Comparison of ENCODE assay signal across 8 cellular contexts in genomic region chr5:134758176-134758503, GRCh38. TPM values are rescaled to one million over a fixed set of nuclear protein-coding genes. Genes with fewer than 3 reads are reported as not detected.
A peak's percentile ranks its signal among the peaks of the same experiment; 100 is the strongest.
DNase-seq lines count a peak whose midpoint lies in the region; ATAC-seq and TF ChIP-seq lines count a peak whose summit lies in the region.

No MANE protein-coding gene starts in this region.

- peak overlapping the region; percentile 95 for H3K27ac Mint-ChIP-seq in T-helper 1 cell treated with Interleukin-12 subunit alpha and Interleukin-12 subunit beta and Interleukin-4 antibody, amounts not matched to agents 30 μg/mL and 1 μg/mL, for 36 hours
- H3K27ac Mint-ChIP-seq in glutamatergic neuron (ENCODE audit: unreplicated experiment) = peak overlapping the region; percentile 69

- no peak overlapping the region for H3K27ac ChIP-seq in SK-N-MC
- H3K27ac ChIP-seq in skin epidermis = peak overlapping the region in 14 of 21 experiments; percentile 66 to 91 (median 79)

- peak overlapping the region; percentile 79 for H3K4me3 ChIP-seq in SK-N-MC
- H3K4me3 ChIP-seq in skin epidermis = peak overlapping the region; percentile 88 to 99 (median 97)

- peaks cover 8% of the 10 kb centered on the region for H3K36me3 Mint-ChIP-seq in T-helper 1 cell treated with Interleukin-12 subunit alpha and Interleukin-12 subunit beta and Interleukin-4 antibody, amounts not matched to agents 30 μg/mL and 1 μg/mL, for 36 hours (ENCODE audit: low read depth)
- H3K36me3 Mint-ChIP-seq in glutamatergic neuron (ENCODE audit: unreplicated experiment) = no peaks in the 10 kb centered on the region

- peaks cover 18% of the 10 kb centered on the region for H3K4me1 Mint-ChIP-seq in T-helper 1 cell treated with Interleukin-12 subunit alpha and Interleukin-12 subunit beta and Interleukin-4 antibody, amounts not matched to agents 30 μg/mL and 1 μg/mL, for 36 hours (ENCODE audit: low read depth)
- H3K4me1 Mint-ChIP-seq in glutamatergic neuron (ENCODE audit: low read depth, unreplicated experiment) = peaks cover 10% of the 10 kb centered on the region

- no peaks in the 10 kb centered on the region for H3K27me3 Mint-ChIP-seq in T-helper 1 cell treated with Interleukin-12 subunit alpha and Interleukin-12 subunit beta and Interleukin-4 antibody, amounts not matched to agents 30 μg/mL and 1 μg/mL, for 36 hours (ENCODE audit: low read depth)
- no peaks in the 10 kb centered on the region for H3K27me3 Mint-ChIP-seq in glutamatergic neuron (ENCODE audit: unreplicated experiment)

- H3K4me3 Mint-ChIP-seq in T-helper 1 cell treated with Interleukin-12 subunit alpha and Interleukin-12 subunit beta and Interleukin-4 antibody, amounts not matched to agents 30 μg/mL and 1 μg/mL, for 36 hours = peak overlapping the region; percentile 99
- H3K4me3 Mint-ChIP-seq in glutamatergic neuron (ENCODE audit: unreplicated experiment) = peak overlapping the region; percentile 99

- no peaks in the 10 kb centered on the region for H3K9me3 Mint-ChIP-seq in T-helper 1 cell treated with Interleukin-12 subunit alpha and Interleukin-12 subunit beta and Interleukin-4 antibody, amounts not matched to agents 30 μg/mL and 1 μg/mL, for 36 hours
- H3K9me3 Mint-ChIP-seq in glutamatergic neuron (ENCODE audit: unreplicated experiment) = no peaks in the 10 kb centered on the region

- ATAC-seq in GM19452 (IDR thresholded peaks at IDR 0.05; ENCODE audit: unreplicated experiment) = no peak
- ATAC-seq in HG03571 (IDR thresholded peaks at IDR 0.05; ENCODE audit: unreplicated experiment) = no peak

- peaks cover 6% of the 10 kb centered on the region for H3K36me3 ChIP-seq in SK-N-MC (ENCODE audit: insufficient read depth, low read length)

- TF ChIP-seq CTCF in glutamatergic neuron (IDR thresholded peaks at IDR 0.05; ENCODE audit: partially characterized antibody, unreplicated experiment) = no peak

- DNase-seq in T-helper 1 cell = no peak
- DNase-seq in SK-N-MC (ENCODE audit: low read depth, low spot score) = no peak
- no peak for DNase-seq in glutamatergic neuron
- no peak for DNase-seq in NCI-H2227 (lab: John Stamatoyannopoulos, UW; ENCODE audit: unreplicated experiment)

- peak overlapping the region; percentile 71 for H3K9ac ChIP-seq in SK-N-MC (ENCODE audit: insufficient read length)

- no peaks in the 10 kb centered on the region for H3K9me3 ChIP-seq in SK-N-MC (ENCODE audit: low read depth, low read length)

RNA-seq across cellular contexts. Expression of gene DDX46, which starts 0.4 kb away (rescaled TPM):
- total RNA-seq in glutamatergic neuron (ENCODE audit: unreplicated experiment) = 53.3 TPM

RNA-seq across cellular contexts. Expression of gene CAMLG, which starts 19.8 kb away (rescaled TPM):
- total RNA-seq in glutamatergic neuron (ENCODE audit: unreplicated experiment) = 41.4 TPM
